In the genomic region with DNA sequence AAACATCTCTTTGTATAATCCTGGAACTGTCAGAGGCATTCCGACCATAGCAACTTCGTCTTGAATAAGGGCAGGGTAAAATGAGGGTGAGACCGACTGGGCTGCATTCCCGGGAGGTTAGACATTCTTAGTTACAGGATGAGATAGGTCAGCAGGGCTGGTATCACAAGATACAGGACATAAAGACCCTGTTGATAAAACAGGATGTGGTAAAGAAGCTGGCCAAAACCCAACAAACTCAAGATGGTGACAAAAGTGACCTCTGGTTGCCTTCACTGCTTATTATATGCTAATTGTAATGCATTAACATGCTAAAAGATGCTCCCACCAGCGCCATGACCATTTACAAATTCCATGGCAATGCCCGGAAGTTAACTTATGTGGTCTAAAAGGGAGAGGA, we compare ENCODE assay signal across 14 cellular contexts. TPM values are rescaled to one million over a fixed set of nuclear protein-coding genes. Genes with fewer than 3 reads are reported as not detected.
DNase-seq lines count a peak whose midpoint lies in the region; ATAC-seq, FAIRE-seq and TF ChIP-seq lines count a peak whose summit lies in the region.
"Had no signal": no experiment of that assay in that cellular context is flagged by ENCODE, and none has a peak within 500 bp of the region (broad histone marks: within the 10 kb centered on the region; RNA-seq: fewer than 3 reads in every experiment).

No MANE protein-coding gene starts in this region.

- CTCF ChIA-PET in Calu3 (lab: Charles Lee) (no interaction called here), PC-3 (lab: Charles Lee) (no interaction called here)

- H3K9me3 Mint-ChIP-seq in Calu3 (ENCODE audit: low read depth, unreplicated experiment), result peaks cover 2% of the 10 kb centered on the region

- H3K27me3 Mint-ChIP-seq in Calu3 (ENCODE audit: unreplicated experiment), result no peaks in the 10 kb centered on the region

- H3K27ac ChIP-seq in PC-3 (ENCODE audit: low read length) (no peak overlapping the region), mesenchymal stem cell (ENCODE audit: low read length, poor library complexity, severe bottlenecking) (no peak overlapping the region)
- H3K27ac ChIP-seq: sigmoid colon had no signal

- TF ChIP-seq POLR2A in GM12892 (IDR thresholded peaks at IDR 0.05; ENCODE audit: low read depth, low read length), result no peak

- ATAC-seq in PC-3, result peak; percentile 84
- no peak for ATAC-seq in HG03280 (IDR thresholded peaks at IDR 0.05; ENCODE audit: unreplicated experiment)
- ATAC-seq: activated T-helper 17 cell treated with anti-CD3 and anti-CD28 coated beads, Interleukin-2, amount 50 U/mL, for 72 hours had no signal

- no peak overlapping the region for H3K4ac ChIP-seq in mesenchymal stem cell (ENCODE audit: low read depth in 1 of 2, low read length in 2 of 2)

- no peaks in the 10 kb centered on the region for H3F3A ChIP-seq in PC-3 (ENCODE audit: low read length, unreplicated experiment)

- H2BK15ac ChIP-seq in mesenchymal stem cell (ENCODE audit: low read depth, poor library complexity, severe bottlenecking), result no peak overlapping the region

- peaks cover 50% of the 10 kb centered on the region for H3K4me1 Mint-ChIP-seq in Calu3 (ENCODE audit: low read depth, unreplicated experiment)

- no peaks in the 10 kb centered on the region for H3K79me1 ChIP-seq in mesenchymal stem cell (replicated peaks; ENCODE audit: low read length, poor library complexity, severe bottlenecking)

- H3K27me3 ChIP-seq in PC-3 (ENCODE audit: low read length), result no peaks in the 10 kb centered on the region
- H3K27me3 ChIP-seq in mesenchymal stem cell (ENCODE audit: control insufficient read depth in 1 of 2, insufficient read depth in 1 of 2, low read length in 2 of 2), result no peaks in the 10 kb centered on the region
- H3K27me3 ChIP-seq: sigmoid colon had no signal

- no peak overlapping the region for H4K91ac ChIP-seq in mesenchymal stem cell (ENCODE audit: low read length)

- no TSS peak for BruUV-seq in Calu3 (replicated peaks; lab: Mats Ljungman, UMichigan)
- BruUV-seq in PC-3 (replicated peaks; lab: Mats Ljungman, UMichigan), result no TSS peak

- H3K23ac ChIP-seq in mesenchymal stem cell (ENCODE audit: low read length in 2 of 2), result no peak overlapping the region

- peak overlapping the region; percentile 97 for H3K27ac Mint-ChIP-seq in Calu3 (ENCODE audit: unreplicated experiment)
- H3K27ac Mint-ChIP-seq: activated T-helper 17 cell treated with anti-CD3 and anti-CD28 coated beads, Interleukin-2, amount 50 U/mL, for 72 hours had no signal

- H3K4me3 ChIP-seq in PC-3 (ENCODE audit: low read length) (no peak overlapping the region), cardiac fibroblast (replicated peaks in 1 of 2; ENCODE audit: low read depth in 2 of 2, low read length in 2 of 2) (no peak overlapping the region), mesenchymal stem cell (ENCODE audit: insufficient read depth in 1 of 2, low read depth in 1 of 2, low read length in 2 of 2) (no peak overlapping the region)
- H3K4me3 ChIP-seq: sigmoid colon had no signal

- TF ChIP-seq CTCF in Calu3 (IDR thresholded peaks at IDR 0.05; ENCODE audit: unreplicated experiment) (no peak), PC-3 (conservative IDR thresholded peaks at IDR 0.05; ENCODE audit: low read depth, low read length) (no peak), cardiac fibroblast (IDR thresholded peaks at IDR 0.05; ENCODE audit: low read depth, low read length) (no peak)

- H2BK5ac ChIP-seq in mesenchymal stem cell (ENCODE audit: low read depth, low read length, poor library complexity, severe bottlenecking), result no peak overlapping the region

- intact Hi-C loops in Calu3 (cut with micrococcal nuclease; ENCODE audit: unreplicated experiment) (loop anchor here (5.0 kb wide), 1 partner anchor 82 kb away; no protein-coding TSS in a partner anchor), PC-3 (cut with micrococcal nuclease) (no loop called here)

- H3K9me3 ChIP-seq in PC-3 (ENCODE audit: low read length) (no peaks in the 10 kb centered on the region), mesenchymal stem cell (ENCODE audit: control insufficient read depth, low read length) (no peaks in the 10 kb centered on the region)
- H3K9me3 ChIP-seq: sigmoid colon had no signal

- no peaks in the 10 kb centered on the region for H3K79me2 ChIP-seq in PC-3 (ENCODE audit: low read length)

- H3K36me3 Mint-ChIP-seq in Calu3 (ENCODE audit: insufficient read depth, unreplicated experiment), result no peaks in the 10 kb centered on the region

- WGBS in mesenchymal stem cell, result 45% methylated on average over 6 of the region's 6 CpGs

- H3K14ac ChIP-seq in mesenchymal stem cell (ENCODE audit: low read length in 2 of 2), result no peak overlapping the region

- POLR2A ChIA-PET in PC-3 (lab: Charles Lee; ENCODE audit: unreplicated experiment), result no interaction called here

- DNase-seq in Calu3, result peak; percentile 54
- DNase-seq in PC-3, result peak; percentile 71
- DNase-seq in cardiac fibroblast (ENCODE audit: low read depth in 2 of 2), result peak; percentile 19 to 68
- no peak for DNase-seq in mesenchymal stem cell
- no peak for DNase-seq in GM12892 (ENCODE audit: insufficient read length)
- no peak for DNase-seq in UCSD-AML1 (lab: John Stamatoyannopoulos, UW; ENCODE audit: unreplicated experiment)
- no peak for DNase-seq in NCI-H345 (lab: John Stamatoyannopoulos, UW)
- DNase-seq: activated CD4-positive, alpha-beta T cell treated with anti-CD3 and anti-CD28 coated beads for 4 hours; C1 segment of cervical spinal cord; midbrain; SHP77 treated with DMSO at 0.1 percent for 48 hours; sigmoid colon had no signal

- no peak overlapping the region for H3K4me3 Mint-ChIP-seq in Calu3 (ENCODE audit: low read depth, unreplicated experiment)
- H3K4me3 Mint-ChIP-seq: activated T-helper 17 cell treated with anti-CD3 and anti-CD28 coated beads, Interleukin-2, amount 50 U/mL, for 72 hours had no signal

- no peak for FAIRE-seq in GM12892 (lab: Jason Lieb, UNC)

- H2BK12ac ChIP-seq in mesenchymal stem cell (ENCODE audit: low read length in 2 of 2), result no peak overlapping the region

- H2AFZ ChIP-seq in PC-3 (ENCODE audit: low read length) (no peak overlapping the region), mesenchymal stem cell (ENCODE audit: low read depth, low read length) (no peak overlapping the region)

- H3K36me3 ChIP-seq in PC-3 (ENCODE audit: low read depth, low read length) (no peaks in the 10 kb centered on the region), mesenchymal stem cell (ENCODE audit: control insufficient read depth in 1 of 2, insufficient read depth in 2 of 2, low read depth in 1 of 2, low read length in 2 of 2) (no peaks in the 10 kb centered on the region)
- H3K36me3 ChIP-seq: sigmoid colon had no signal

- H4K20me1 ChIP-seq in PC-3 (ENCODE audit: low read length), result no peaks in the 10 kb centered on the region

- no peak overlapping the region for H2AK5ac ChIP-seq in mesenchymal stem cell (ENCODE audit: low read length, severe bottlenecking)

- peaks cover 13% of the 10 kb centered on the region for H3K4me1 ChIP-seq in PC-3 (ENCODE audit: insufficient read depth, low read length)
- no peaks in the 10 kb centered on the region for H3K4me1 ChIP-seq in mesenchymal stem cell (ENCODE audit: control insufficient read depth, insufficient read depth, low read depth, low read length)

- no peak overlapping the region for H3K9ac ChIP-seq in PC-3 (ENCODE audit: low read length)
- no peak overlapping the region for H3K9ac ChIP-seq in mesenchymal stem cell (ENCODE audit: low read length)

- no peaks in the 10 kb centered on the region for H3K9me2 ChIP-seq in PC-3 (replicated peaks; ENCODE audit: low read length)

- H3K4me2 ChIP-seq in PC-3 (ENCODE audit: low read length) (peak overlapping the region; percentile 40), mesenchymal stem cell (ENCODE audit: low read length, poor library complexity, severe bottlenecking) (no peak overlapping the region)

- H4K8ac ChIP-seq in mesenchymal stem cell (ENCODE audit: low read length), result peak overlapping the region; percentile 9

- no peak overlapping the region for H2BK120ac ChIP-seq in mesenchymal stem cell (ENCODE audit: low read depth, low read length)

- peak overlapping the region in 1 of 2 experiments; percentile 39 for H3K18ac ChIP-seq in mesenchymal stem cell (ENCODE audit: low read depth in 1 of 2, low read length in 2 of 2)

RNA-seq across cellular contexts. Expression of gene MBNL2, which starts 27.7 kb away (rescaled TPM):
- total RNA-seq in Calu3 (2022) (29.8 and 37.1 TPM in 2 replicates), PC-3 (2014; rRNA removed) (10.3 and 17.8 TPM in 2 replicates)
- polyA plus RNA-seq in mesenchymal stem cell (2013, experiment 1 of 2), result 41.7 TPM
- 43.8 TPM for polyA plus RNA-seq in mesenchymal stem cell (2013, experiment 2 of 2)
- polyA plus RNA-seq in GM12892 (2012; ENCODE audit: missing spikeins), result 6.4 TPM

Comparison
In these comparisons a context has a peak if more than half of its experiments do, and no peak if none do; other contexts are left out.
1. DNase-seq: peak in Calu3 (single experiment), PC-3 (single experiment) and cardiac fibroblast (2 of 2); none in mesenchymal stem cell (single experiment), GM12892 (single experiment), UCSD-AML1 (single experiment) and NCI-H345 (single experiment).